In genomic region chr18:59566507-59566906, GRCh38 we compare ENCODE assay signal across 24 cellular contexts.
DNase-seq lines count a peak whose midpoint lies in the region; FAIRE-seq and TF ChIP-seq lines count a peak whose summit lies in the region.
"Had no signal": no experiment of that assay in that cellular context is flagged by ENCODE, and none has a peak within 500 bp of the region (broad histone marks: within the 10 kb centered on the region; RNA-seq: fewer than 3 reads in every experiment).

No MANE protein-coding gene starts in this region.

- H3K36me3 ChIP-seq in hepatocyte (replicated peaks; ENCODE audit: insufficient read depth, low read depth): no peaks in the 10 kb centered on the region
- H3K36me3 ChIP-seq in osteoblast (ENCODE audit: insufficient read depth, low read length): peaks cover 2% of the 10 kb centered on the region
- no peaks in the 10 kb centered on the region for H3K36me3 ChIP-seq in Peyer's patch
- H3K36me3 ChIP-seq: cardiac muscle cell had no signal

- H3K4me1 ChIP-seq in hepatocyte (ENCODE audit: insufficient read depth) (peaks cover 6% of the 10 kb centered on the region), osteoblast (ENCODE audit: insufficient read depth, low read length) (peaks cover 17% of the 10 kb centered on the region), Peyer's patch (no peaks in the 10 kb centered on the region)

- TF ChIP-seq CTCF in cardiac fibroblast (IDR thresholded peaks at IDR 0.05; ENCODE audit: low read depth, low read length): no peak
- TF ChIP-seq CTCF in hepatocyte (IDR thresholded peaks at IDR 0.05; ENCODE audit: poor library complexity): no peak
- TF ChIP-seq CTCF in osteoblast (IDR thresholded peaks at IDR 0.05; ENCODE audit: extremely low read depth, low read depth, low read length): no peak
- no peak for TF ChIP-seq CTCF in Peyer's patch (IDR thresholded peaks at IDR 0.05)

- H4K20me1 ChIP-seq in hepatocyte (ENCODE audit: insufficient read depth, poor library complexity, severe bottlenecking) (no peaks in the 10 kb centered on the region), osteoblast (ENCODE audit: insufficient read depth, low read length) (peaks cover 19% of the 10 kb centered on the region)

- no peak overlapping the region for H2AFZ ChIP-seq in hepatocyte
- no peak overlapping the region for H2AFZ ChIP-seq in osteoblast (ENCODE audit: low read length)

- H3K9me3 ChIP-seq in hepatocyte (ENCODE audit: low read depth) (no peaks in the 10 kb centered on the region), osteoblast (ENCODE audit: low read depth, low read length) (no peaks in the 10 kb centered on the region), Peyer's patch (no peaks in the 10 kb centered on the region)

- H3K27ac ChIP-seq in hepatocyte (no peak overlapping the region), osteoblast (ENCODE audit: low read depth, low read length) (peak overlapping the region; percentile 7), Peyer's patch (no peak overlapping the region)
- H3K27ac ChIP-seq: cardiac muscle cell, skin epidermis had no signal

- peak; percentile 10 for DNase-seq in GM04504 (ENCODE audit: low read depth)
- peak; percentile 40 to 93 for DNase-seq in cardiac fibroblast (ENCODE audit: low read depth in 2 of 2)
- peak; percentile 44 for DNase-seq in hepatocyte (ENCODE audit: low spot score)
- DNase-seq in osteoblast (ENCODE audit: insufficient read length, low spot score, missing footprints): peak; percentile 65
- no peak for DNase-seq in NCI-H2196 (lab: John Stamatoyannopoulos, UW; ENCODE audit: unreplicated experiment)
- no peak for DNase-seq in frontal cortex (ENCODE audit: low spot score in 2 of 2)
- no peak for DNase-seq in Peyer's patch
- no peak for DNase-seq in epidermal melanocyte (ENCODE audit: insufficient read length, low spot score)
- DNase-seq: activated CD4-positive, CD25-positive, alpha-beta regulatory T cell treated with anti-CD3 and anti-CD28 coated beads, Interleukin-2, amount 50 U/mL, for 72 hours; activated CD8-positive, alpha-beta memory T cell treated with anti-CD3 and anti-CD28 coated beads, Interleukin-2, amount 10 ng/mL, durations not matched to agents 7 days and 5 days; AML-193; hypothalamus; Karpas-422; kidney; NCI-H1105 treated with DMSO at 0.1 percent for 48 hours; NCI-H2107; NCI-H526 treated with DMSO at 0.1 percent for 48 hours; posterior cingulate gyrus; stimulated activated CD4-positive, alpha-beta T cell treated with anti-CD3 and anti-CD28 coated beads, Interleukin-4, amount 100 ng/mL, for 1 hour; T1000 had no signal

- H3K27me3 ChIP-seq in hepatocyte (no peaks in the 10 kb centered on the region), osteoblast (ENCODE audit: insufficient read depth, low read length) (no peaks in the 10 kb centered on the region), Peyer's patch (no peaks in the 10 kb centered on the region)
- H3K27me3 ChIP-seq: cardiac muscle cell had no signal

- no peak for TF ChIP-seq POLR2A in Peyer's patch (IDR thresholded peaks at IDR 0.05)

- H3K9me2 ChIP-seq in hepatocyte (replicated peaks; ENCODE audit: insufficient read depth): no peaks in the 10 kb centered on the region

- WGBS in hepatocyte (ENCODE audit: low lambda C conversion rate, missing lambda C conversion rate): 44% methylated on average over 3 of the region's 3 CpGs

- peak overlapping the region; percentile 11 for H3K4me2 ChIP-seq in hepatocyte
- peak overlapping the region; percentile 34 for H3K4me2 ChIP-seq in osteoblast (ENCODE audit: insufficient read depth, low read length)

- no peaks in the 10 kb centered on the region for H3K79me2 ChIP-seq in hepatocyte
- H3K79me2 ChIP-seq in osteoblast (ENCODE audit: insufficient read depth, low read length): peaks cover 90% of the 10 kb centered on the region

- H3K4me3 ChIP-seq in cardiac fibroblast (replicated peaks in 1 of 2; ENCODE audit: low read depth in 2 of 2, low read length in 2 of 2) (no peak overlapping the region), hepatocyte (no peak overlapping the region), osteoblast (ENCODE audit: insufficient read depth, low read length) (no peak overlapping the region), Peyer's patch (no peak overlapping the region)
- H3K4me3 ChIP-seq: cardiac muscle cell, GM12878, skin epidermis had no signal

- no peak for FAIRE-seq in frontal cortex (lab: Jason Lieb, UNC)
- FAIRE-seq: G401.6, GM12878, kidney had no signal

Comparison
In these comparisons a context has a peak if more than half of its experiments do, and no peak if none do; other contexts are left out.
1. DNase-seq: peak in GM04504 (single experiment), cardiac fibroblast (2 of 2), hepatocyte (single experiment) and osteoblast (single experiment); none in NCI-H2196 (single experiment), frontal cortex (0 of 2), Peyer's patch (0 of 3) and epidermal melanocyte (single experiment).